1 cellular context compared by ENCODE assay signal in the genomic region with DNA sequence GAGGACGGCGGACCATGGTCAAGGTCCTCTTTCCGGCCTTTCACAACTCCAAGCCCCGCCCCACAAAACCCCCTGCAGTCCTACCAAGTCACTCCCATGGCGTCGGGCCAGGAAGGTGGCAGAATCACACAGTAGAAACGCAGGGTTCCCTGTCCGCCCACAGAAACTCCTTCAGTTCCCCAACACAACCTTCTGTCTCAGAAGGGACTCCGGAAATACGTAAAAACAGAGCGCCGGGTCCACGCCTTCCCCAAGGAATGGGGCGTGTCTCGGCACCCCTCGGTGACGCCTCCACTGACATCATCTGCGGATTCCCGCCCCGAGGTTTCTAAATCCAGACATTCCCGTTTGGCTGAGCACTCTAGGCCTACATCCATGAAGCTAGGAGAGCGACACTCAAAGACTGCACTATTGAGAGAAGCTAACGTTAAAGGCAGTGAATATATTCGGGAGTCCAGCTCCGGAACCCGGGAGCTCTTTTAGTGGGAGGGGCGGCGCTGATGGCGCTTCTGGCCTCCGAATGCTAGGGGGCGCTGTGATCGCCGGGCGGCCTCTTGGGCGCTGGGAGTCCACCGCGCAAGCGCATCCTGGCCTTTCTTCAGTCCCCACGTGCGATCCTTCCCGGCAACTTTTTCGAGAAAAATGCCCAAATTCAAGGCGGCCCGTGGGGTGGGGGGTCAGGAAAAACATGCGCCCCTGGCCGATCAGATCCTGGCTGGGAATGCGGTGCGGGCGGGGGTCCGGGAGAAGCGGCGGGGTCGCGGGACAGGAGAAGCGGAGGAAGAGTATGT.
TF ChIP-seq lines count a peak whose summit lies in the region.

A gene with protein sequence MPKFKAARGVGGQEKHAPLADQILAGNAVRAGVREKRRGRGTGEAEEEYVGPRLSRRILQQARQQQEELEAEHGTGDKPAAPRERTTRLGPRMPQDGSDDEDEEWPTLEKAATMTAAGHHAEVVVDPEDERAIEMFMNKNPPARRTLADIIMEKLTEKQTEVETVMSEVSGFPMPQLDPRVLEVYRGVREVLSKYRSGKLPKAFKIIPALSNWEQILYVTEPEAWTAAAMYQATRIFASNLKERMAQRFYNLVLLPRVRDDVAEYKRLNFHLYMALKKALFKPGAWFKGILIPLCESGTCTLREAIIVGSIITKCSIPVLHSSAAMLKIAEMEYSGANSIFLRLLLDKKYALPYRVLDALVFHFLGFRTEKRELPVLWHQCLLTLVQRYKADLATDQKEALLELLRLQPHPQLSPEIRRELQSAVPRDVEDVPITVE (plus strand): TSS at position 579 of the 791 bp plus-strand sequence. CDS start 64 bp downstream, at position 643.
A gene with protein sequence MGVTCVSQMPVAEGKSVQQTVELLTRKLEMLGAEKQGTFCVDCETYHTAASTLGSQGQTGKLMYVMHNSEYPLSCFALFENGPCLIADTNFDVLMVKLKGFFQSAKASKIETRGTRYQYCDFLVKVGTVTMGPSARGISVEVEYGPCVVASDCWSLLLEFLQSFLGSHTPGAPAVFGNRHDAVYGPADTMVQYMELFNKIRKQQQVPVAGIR (minus strand): TSS at position 219 of the 791 bp plus-strand sequence. CDS start 121 bp downstream, at position 98.

TF ChIP-seq in K562, 482 proteins besides CTCF, POLR2A, EP300 and RAD21 (continued from another document and continues in another):
- TF ChIP-seq, protein P1, sequence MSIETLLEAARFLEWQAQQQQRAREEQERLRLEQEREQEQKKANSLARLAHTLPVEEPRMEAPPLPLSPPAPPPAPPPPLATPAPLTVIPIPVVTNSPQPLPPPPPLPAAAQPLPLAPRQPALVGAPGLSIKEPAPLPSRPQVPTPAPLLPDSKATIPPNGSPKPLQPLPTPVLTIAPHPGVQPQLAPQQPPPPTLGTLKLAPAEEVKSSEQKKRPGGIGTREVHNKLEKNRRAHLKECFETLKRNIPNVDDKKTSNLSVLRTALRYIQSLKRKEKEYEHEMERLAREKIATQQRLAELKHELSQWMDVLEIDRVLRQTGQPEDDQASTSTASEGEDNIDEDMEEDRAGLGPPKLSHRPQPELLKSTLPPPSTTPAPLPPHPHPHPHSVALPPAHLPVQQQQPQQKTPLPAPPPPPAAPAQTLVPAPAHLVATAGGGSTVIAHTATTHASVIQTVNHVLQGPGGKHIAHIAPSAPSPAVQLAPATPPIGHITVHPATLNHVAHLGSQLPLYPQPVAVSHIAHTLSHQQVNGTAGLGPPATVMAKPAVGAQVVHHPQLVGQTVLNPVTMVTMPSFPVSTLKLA (conservative IDR thresholded peaks at IDR 0.05): peak; percentile 98 to 99
- TF ChIP-seq, protein P2, sequence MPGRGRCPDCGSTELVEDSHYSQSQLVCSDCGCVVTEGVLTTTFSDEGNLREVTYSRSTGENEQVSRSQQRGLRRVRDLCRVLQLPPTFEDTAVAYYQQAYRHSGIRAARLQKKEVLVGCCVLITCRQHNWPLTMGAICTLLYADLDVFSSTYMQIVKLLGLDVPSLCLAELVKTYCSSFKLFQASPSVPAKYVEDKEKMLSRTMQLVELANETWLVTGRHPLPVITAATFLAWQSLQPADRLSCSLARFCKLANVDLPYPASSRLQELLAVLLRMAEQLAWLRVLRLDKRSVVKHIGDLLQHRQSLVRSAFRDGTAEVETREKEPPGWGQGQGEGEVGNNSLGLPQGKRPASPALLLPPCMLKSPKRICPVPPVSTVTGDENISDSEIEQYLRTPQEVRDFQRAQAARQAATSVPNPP (IDR thresholded peaks at IDR 0.05; ENCODE audit: borderline replicate concordance, insufficient read depth, insufficient read length): no peak
- TF ChIP-seq, protein P3, sequence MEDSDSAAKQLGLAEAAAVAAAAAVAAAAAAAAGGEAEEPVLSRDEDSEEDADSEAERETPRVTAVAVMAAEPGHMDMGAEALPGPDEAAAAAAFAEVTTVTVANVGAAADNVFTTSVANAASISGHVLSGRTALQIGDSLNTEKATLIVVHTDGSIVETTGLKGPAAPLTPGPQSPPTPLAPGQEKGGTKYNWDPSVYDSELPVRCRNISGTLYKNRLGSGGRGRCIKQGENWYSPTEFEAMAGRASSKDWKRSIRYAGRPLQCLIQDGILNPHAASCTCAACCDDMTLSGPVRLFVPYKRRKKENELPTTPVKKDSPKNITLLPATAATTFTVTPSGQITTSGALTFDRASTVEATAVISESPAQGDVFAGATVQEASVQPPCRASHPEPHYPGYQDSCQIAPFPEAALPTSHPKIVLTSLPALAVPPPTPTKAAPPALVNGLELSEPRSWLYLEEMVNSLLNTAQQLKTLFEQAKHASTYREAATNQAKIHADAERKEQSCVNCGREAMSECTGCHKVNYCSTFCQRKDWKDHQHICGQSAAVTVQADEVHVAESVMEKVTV (CRISPR knock-in tag; IDR thresholded peaks at IDR 0.05): 0 out of 2 replicates have a peak, but pooled peaks have one; percentile 0
- TF ChIP-seq ZNF184 (CRISPR knock-in tag; IDR thresholded peaks at IDR 0.05): no peak
- peak in 1 of 2 experiments; percentile 20; a peak in 1 of 4 replicates for TF ChIP-seq SIX5 (IDR thresholded peaks at IDR 0.05; ENCODE audit: borderline replicate concordance in 1 of 2, insufficient read depth in 1 of 2, low read depth in 1 of 2, low read length in 2 of 2)
- no peak for TF ChIP-seq ZNF24 (IDR thresholded peaks at IDR 0.05)
- peak; percentile 79; the same call in 1 of the 2 replicates for TF ChIP-seq JUN (IDR thresholded peaks at IDR 0.05; ENCODE audit: borderline replicate concordance, low read depth, low read length)
- no peak for TF ChIP-seq JUN (CRISPR knock-in tag; IDR thresholded peaks at IDR 0.05; ENCODE audit: borderline replicate concordance)
- no peak for TF ChIP-seq ARID2 (IDR thresholded peaks at IDR 0.05)
- 0 out of 2 replicates have a peak, but pooled peaks have one; percentile 25 for TF ChIP-seq MECOM (CRISPR knock-in tag; IDR thresholded peaks at IDR 0.05)
- TF ChIP-seq, protein P4, sequence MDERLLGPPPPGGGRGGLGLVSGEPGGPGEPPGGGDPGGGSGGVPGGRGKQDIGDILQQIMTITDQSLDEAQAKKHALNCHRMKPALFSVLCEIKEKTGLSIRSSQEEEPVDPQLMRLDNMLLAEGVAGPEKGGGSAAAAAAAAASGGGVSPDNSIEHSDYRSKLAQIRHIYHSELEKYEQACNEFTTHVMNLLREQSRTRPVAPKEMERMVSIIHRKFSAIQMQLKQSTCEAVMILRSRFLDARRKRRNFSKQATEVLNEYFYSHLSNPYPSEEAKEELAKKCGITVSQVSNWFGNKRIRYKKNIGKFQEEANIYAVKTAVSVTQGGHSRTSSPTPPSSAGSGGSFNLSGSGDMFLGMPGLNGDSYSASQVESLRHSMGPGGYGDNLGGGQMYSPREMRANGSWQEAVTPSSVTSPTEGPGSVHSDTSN (CRISPR knock-in tag; IDR thresholded peaks at IDR 0.05; ENCODE audit: low read depth): no peak
- TF ChIP-seq, protein P4 (tag; conservative IDR thresholded peaks at IDR 0.05; ENCODE audit: low read depth): no peak
- peak in 2 of 3 experiments; percentile 65 to 70 for TF ChIP-seq YY1 (IDR thresholded peaks at IDR 0.05; ENCODE audit: borderline replicate concordance in 1 of 3, control insufficient read depth in 1 of 3, extremely low read depth in 1 of 3, insufficient read depth in 3 of 3, insufficient read length in 1 of 3, insufficient replicate concordance in 2 of 3, low read depth in 1 of 3, low read length in 2 of 3)
- TF ChIP-seq, protein P5, sequence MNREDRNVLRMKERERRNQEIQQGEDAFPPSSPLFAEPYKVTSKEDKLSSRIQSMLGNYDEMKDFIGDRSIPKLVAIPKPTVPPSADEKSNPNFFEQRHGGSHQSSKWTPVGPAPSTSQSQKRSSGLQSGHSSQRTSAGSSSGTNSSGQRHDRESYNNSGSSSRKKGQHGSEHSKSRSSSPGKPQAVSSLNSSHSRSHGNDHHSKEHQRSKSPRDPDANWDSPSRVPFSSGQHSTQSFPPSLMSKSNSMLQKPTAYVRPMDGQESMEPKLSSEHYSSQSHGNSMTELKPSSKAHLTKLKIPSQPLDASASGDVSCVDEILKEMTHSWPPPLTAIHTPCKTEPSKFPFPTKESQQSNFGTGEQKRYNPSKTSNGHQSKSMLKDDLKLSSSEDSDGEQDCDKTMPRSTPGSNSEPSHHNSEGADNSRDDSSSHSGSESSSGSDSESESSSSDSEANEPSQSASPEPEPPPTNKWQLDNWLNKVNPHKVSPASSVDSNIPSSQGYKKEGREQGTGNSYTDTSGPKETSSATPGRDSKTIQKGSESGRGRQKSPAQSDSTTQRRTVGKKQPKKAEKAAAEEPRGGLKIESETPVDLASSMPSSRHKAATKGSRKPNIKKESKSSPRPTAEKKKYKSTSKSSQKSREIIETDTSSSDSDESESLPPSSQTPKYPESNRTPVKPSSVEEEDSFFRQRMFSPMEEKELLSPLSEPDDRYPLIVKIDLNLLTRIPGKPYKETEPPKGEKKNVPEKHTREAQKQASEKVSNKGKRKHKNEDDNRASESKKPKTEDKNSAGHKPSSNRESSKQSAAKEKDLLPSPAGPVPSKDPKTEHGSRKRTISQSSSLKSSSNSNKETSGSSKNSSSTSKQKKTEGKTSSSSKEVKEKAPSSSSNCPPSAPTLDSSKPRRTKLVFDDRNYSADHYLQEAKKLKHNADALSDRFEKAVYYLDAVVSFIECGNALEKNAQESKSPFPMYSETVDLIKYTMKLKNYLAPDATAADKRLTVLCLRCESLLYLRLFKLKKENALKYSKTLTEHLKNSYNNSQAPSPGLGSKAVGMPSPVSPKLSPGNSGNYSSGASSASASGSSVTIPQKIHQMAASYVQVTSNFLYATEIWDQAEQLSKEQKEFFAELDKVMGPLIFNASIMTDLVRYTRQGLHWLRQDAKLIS (CRISPR knock-in tag; IDR thresholded peaks at IDR 0.05): no peak
- TF ChIP-seq HOXB6 (CRISPR knock-in tag; IDR thresholded peaks at IDR 0.05; ENCODE audit: borderline replicate concordance): no peak
- TF ChIP-seq, protein P6, sequence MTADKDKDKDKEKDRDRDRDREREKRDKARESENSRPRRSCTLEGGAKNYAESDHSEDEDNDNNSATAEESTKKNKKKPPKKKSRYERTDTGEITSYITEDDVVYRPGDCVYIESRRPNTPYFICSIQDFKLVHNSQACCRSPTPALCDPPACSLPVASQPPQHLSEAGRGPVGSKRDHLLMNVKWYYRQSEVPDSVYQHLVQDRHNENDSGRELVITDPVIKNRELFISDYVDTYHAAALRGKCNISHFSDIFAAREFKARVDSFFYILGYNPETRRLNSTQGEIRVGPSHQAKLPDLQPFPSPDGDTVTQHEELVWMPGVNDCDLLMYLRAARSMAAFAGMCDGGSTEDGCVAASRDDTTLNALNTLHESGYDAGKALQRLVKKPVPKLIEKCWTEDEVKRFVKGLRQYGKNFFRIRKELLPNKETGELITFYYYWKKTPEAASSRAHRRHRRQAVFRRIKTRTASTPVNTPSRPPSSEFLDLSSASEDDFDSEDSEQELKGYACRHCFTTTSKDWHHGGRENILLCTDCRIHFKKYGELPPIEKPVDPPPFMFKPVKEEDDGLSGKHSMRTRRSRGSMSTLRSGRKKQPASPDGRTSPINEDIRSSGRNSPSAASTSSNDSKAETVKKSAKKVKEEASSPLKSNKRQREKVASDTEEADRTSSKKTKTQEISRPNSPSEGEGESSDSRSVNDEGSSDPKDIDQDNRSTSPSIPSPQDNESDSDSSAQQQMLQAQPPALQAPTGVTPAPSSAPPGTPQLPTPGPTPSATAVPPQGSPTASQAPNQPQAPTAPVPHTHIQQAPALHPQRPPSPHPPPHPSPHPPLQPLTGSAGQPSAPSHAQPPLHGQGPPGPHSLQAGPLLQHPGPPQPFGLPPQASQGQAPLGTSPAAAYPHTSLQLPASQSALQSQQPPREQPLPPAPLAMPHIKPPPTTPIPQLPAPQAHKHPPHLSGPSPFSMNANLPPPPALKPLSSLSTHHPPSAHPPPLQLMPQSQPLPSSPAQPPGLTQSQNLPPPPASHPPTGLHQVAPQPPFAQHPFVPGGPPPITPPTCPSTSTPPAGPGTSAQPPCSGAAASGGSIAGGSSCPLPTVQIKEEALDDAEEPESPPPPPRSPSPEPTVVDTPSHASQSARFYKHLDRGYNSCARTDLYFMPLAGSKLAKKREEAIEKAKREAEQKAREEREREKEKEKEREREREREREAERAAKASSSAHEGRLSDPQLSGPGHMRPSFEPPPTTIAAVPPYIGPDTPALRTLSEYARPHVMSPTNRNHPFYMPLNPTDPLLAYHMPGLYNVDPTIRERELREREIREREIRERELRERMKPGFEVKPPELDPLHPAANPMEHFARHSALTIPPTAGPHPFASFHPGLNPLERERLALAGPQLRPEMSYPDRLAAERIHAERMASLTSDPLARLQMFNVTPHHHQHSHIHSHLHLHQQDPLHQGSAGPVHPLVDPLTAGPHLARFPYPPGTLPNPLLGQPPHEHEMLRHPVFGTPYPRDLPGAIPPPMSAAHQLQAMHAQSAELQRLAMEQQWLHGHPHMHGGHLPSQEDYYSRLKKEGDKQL (CRISPR knock-in tag; IDR thresholded peaks at IDR 0.05; ENCODE audit: borderline replicate concordance): no peak
- no peak for TF ChIP-seq HNRNPK (IDR thresholded peaks at IDR 0.05; ENCODE audit: low read depth, low read length, poor library complexity, severe bottlenecking)
- peak; percentile 94 for TF ChIP-seq E2F3 (CRISPR knock-in tag; IDR thresholded peaks at IDR 0.05)
- TF ChIP-seq, protein P7, sequence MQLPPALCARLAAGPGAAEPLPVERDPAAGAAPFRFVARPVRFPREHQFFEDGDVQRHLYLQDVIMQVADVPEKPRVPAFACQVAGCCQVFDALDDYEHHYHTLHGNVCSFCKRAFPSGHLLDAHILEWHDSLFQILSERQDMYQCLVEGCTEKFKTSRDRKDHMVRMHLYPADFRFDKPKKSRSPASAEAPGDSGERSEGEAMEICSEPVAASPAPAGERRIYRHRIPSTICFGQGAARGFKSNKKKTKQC (CRISPR knock-in tag; IDR thresholded peaks at IDR 0.05): peak; percentile 85; the same call in 1 of the 2 replicates
- TF ChIP-seq ZC3H4 (CRISPR knock-in tag; IDR thresholded peaks at IDR 0.05; ENCODE audit: borderline replicate concordance): no peak
- no peak for TF ChIP-seq CAMTA2 (CRISPR knock-in tag; conservative IDR thresholded peaks at IDR 0.05)
- TF ChIP-seq MCM5 (IDR thresholded peaks at IDR 0.05; ENCODE audit: low read depth): no peak
- TF ChIP-seq, protein P8, sequence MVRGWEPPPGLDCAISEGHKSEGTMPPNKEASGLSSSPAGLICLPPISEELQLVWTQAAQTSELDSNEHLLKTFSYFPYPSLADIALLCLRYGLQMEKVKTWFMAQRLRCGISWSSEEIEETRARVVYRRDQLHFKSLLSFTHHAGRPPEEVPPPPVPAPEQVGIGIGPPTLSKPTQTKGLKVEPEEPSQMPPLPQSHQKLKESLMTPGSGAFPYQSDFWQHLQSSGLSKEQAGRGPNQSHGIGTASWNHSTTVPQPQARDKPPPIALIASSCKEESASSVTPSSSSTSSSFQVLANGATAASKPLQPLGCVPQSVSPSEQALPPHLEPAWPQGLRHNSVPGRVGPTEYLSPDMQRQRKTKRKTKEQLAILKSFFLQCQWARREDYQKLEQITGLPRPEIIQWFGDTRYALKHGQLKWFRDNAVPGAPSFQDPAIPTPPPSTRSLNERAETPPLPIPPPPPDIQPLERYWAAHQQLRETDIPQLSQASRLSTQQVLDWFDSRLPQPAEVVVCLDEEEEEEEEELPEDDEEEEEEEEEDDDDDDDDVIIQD (CRISPR knock-in tag; IDR thresholded peaks at IDR 0.05): no peak
- TF ChIP-seq RAD51 (IDR thresholded peaks at IDR 0.05; ENCODE audit: borderline replicate concordance, low read depth): no peak
- no peak for TF ChIP-seq KAT2B (IDR thresholded peaks at IDR 0.05; ENCODE audit: low read depth, low read length)
- no peak; a peak in 1 of 4 replicates for TF ChIP-seq TRIM24 (IDR thresholded peaks at IDR 0.05)
- TF ChIP-seq KLF13 (tag; IDR thresholded peaks at IDR 0.05; ENCODE audit: borderline replicate concordance, low read depth): peak; percentile 98
